Comparison of ENCODE assay signal across 22 cellular contexts in the genomic region with DNA sequence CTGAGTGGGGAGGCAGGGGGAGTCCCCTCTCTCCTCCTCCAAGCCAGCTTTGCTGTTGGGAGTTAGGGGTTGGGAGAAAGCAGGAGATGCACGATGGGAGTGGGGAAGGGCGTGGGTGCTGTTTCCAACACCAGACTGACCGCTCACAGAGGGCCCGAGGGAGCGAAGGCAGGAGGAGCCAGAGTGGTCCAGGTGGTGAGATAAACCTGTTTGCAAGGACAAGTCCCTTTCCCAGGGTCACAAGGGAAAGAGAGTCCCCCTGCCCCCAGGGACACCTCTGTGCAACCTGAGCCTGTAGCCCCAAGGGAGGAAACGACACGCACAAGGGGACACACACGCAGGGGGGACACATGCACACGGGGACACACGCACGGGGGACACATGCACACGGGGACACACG. TPM values are rescaled to one million over a fixed set of nuclear protein-coding genes. Genes with fewer than 3 reads are reported as not detected.
"Had no signal": no experiment of that assay in that cellular context is flagged by ENCODE, and none has a peak within 500 bp of the region (broad histone marks: within the 10 kb centered on the region; RNA-seq: fewer than 3 reads in every experiment).

No MANE protein-coding gene starts in this region.

- H3K27ac ChIP-seq: Peyer's patch had no signal

- H3K27me3 ChIP-seq: Peyer's patch had no signal

- DNase-seq: activated B cell treated with CpG ODN at 0.5 μM for 24 hours; activated CD4-positive, alpha-beta T cell treated with anti-CD3 and anti-CD28 coated beads for 1 hour; activated CD4-positive, alpha-beta T cell treated with anti-CD3 and anti-CD28 coated beads, Interleukin-2, amount 10 ng/mL, durations not matched to agents 24 days and 14 days; activated CD4-positive, alpha-beta T cell treated with anti-CD3 and anti-CD28 coated beads, Interleukin-2, amount 50 U/mL, for 48 hours; activated CD8-positive, alpha-beta memory T cell treated with anti-CD3 and anti-CD28 coated beads, Interleukin-2, amount 10 ng/mL, durations not matched to agents 7 days and 5 days; activated effector memory CD4-positive, alpha-beta T cell treated with Interleukin-2 at 50 U/mL for 16 hours; activated naive CD4-positive, alpha-beta T cell treated with Interleukin-2 at 50 U/mL for 16 hours; activated naive CD8-positive, alpha-beta T cell treated with anti-CD3 and anti-CD28 coated beads for 36 hours; activated T-cell treated with anti-CD3 and anti-CD28 coated beads, Interleukin-2, amount 50 U/mL, for 24 hours; caudate nucleus; Kasumi-1; KBM-7; NCI-H1694; NCI-H2029; NCI-H345; NCI-H510A; NCI-H526 treated with DMSO at 0.1 percent for 48 hours; NCI-H82; Peyer's patch; SIG-M5; T-helper 17 cell; T-helper 9 cell had no signal

- H3K9me3 ChIP-seq: Peyer's patch had no signal

- H3K4me3 ChIP-seq: Peyer's patch had no signal

- H3K36me3 ChIP-seq: Peyer's patch had no signal

- ATAC-seq: activated CD8-positive, alpha-beta memory T cell treated with anti-CD3 and anti-CD28 coated beads, Interleukin-2, amount 10 ng/mL, durations not matched to agents 7 days and 5 days; T-helper 17 cell had no signal

RNA-seq across cellular contexts. Expression of gene WNT11, which starts 42.2 kb away (rescaled TPM):
- total RNA-seq: activated naive CD8-positive, alpha-beta T cell treated with anti-CD3 and anti-CD28 coated beads for 36 hours had no signal
